In the genomic region with DNA sequence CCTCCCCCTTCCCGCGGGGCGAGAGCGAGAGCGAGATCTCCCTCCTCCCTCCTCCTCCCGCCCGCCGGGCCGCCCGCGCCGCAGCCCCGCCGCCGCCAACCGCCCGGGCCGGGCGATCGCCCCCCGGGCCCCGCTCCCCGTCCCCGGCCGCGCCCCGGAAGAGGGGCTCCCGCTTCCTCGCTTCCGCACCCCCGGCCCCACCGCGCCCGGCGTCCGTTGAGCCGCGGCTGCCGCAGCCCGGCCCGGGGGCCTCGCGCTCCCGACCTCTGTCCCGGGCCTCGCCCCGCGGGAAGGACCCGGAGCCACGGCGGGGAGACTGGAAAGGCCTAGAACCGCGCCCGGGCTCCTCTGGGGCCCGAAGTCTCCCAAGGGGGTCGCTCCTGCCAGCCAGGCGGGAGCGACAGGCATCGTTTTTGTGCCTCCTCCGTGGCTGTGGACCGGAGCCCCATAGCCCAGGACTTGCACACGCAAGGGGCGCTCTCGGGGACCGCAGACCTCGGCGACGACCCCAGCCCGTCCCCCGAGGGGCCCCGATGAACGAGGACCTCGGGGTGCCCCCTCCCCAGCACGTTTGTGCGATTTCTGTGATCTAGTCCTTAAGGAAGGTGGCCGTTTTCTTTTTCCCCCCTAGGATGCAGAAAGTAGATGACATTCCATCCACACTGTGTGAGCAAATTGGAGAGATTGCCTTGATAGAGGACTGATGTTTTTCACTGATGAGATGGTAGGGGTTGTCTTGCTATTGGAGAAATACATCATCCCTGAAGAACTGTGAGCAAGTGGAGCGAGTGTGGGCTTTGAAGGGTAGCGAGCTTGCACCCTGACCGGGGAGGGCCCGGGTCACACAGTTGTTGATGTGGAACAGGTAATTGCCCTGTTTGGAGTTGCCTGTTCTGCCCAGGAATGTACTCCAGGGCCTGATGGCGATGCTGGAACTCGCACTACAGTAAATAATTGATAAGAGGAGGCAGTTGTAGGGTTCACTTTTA, we compare ENCODE assay signal across 1 cellular context.
TF ChIP-seq lines count a peak whose summit lies in the region.

No MANE protein-coding gene starts in this region.

TF ChIP-seq in HepG2, 621 proteins besides CTCF, POLR2A, EP300 and RAD21 (continued from another document and continues in another):
- TF ChIP-seq ZNF646 (CRISPR knock-in tag; IDR thresholded peaks at IDR 0.05) (no peak), SP4 (CRISPR knock-in tag; IDR thresholded peaks at IDR 0.05) (no peak), ZNF224 (CRISPR knock-in tag; IDR thresholded peaks at IDR 0.05) (no peak), ZNF329 (CRISPR knock-in tag; IDR thresholded peaks at IDR 0.05; ENCODE audit: low read depth) (peak; percentile 46; the same call in 1 of the 2 replicates), PAWR (CRISPR knock-in tag; IDR thresholded peaks at IDR 0.05; ENCODE audit: borderline replicate concordance) (no peak), CREB1 (IDR thresholded peaks at IDR 0.05) (no peak), CREB1 (CRISPR knock-in tag; IDR thresholded peaks at IDR 0.05) (no peak), ZNF446 (CRISPR knock-in tag; IDR thresholded peaks at IDR 0.05) (no peak), CBX1 (IDR thresholded peaks at IDR 0.05; ENCODE audit: low read depth) (no peak), RBAK (CRISPR knock-in tag; IDR thresholded peaks at IDR 0.05) (no peak), ZNF143 (CRISPR knock-in tag; IDR thresholded peaks at IDR 0.05) (peak; percentile 48; the same call in 1 of the 2 replicates), MLLT10 (CRISPR knock-in tag; IDR thresholded peaks at IDR 0.05) (no peak), MZF1 (CRISPR knock-in tag; IDR thresholded peaks at IDR 0.05; ENCODE audit: borderline replicate concordance) (no peak), ARID2 (CRISPR knock-in tag; IDR thresholded peaks at IDR 0.05; ENCODE audit: borderline replicate concordance) (peak; percentile 46; the same call in 1 of the 2 replicates), ZUFSP (CRISPR knock-in tag; IDR thresholded peaks at IDR 0.05; ENCODE audit: borderline replicate concordance) (no peak), HIVEP1 (CRISPR knock-in tag; IDR thresholded peaks at IDR 0.05) (peak; percentile 52; the same call in 1 of the 2 replicates), NR0B2 (CRISPR knock-in tag; IDR thresholded peaks at IDR 0.05) (peak; percentile 78; the same call in 1 of the 2 replicates), MTF1 (CRISPR knock-in tag; IDR thresholded peaks at IDR 0.05) (no peak), JUN (CRISPR knock-in tag; IDR thresholded peaks at IDR 0.05) (no peak), ZNF724P (CRISPR knock-in tag; IDR thresholded peaks at IDR 0.05; ENCODE audit: borderline replicate concordance) (no peak), SIN3A (IDR thresholded peaks at IDR 0.05; ENCODE audit: borderline replicate concordance, low read depth, low read length) (0 out of 2 replicates have a peak, but pooled peaks have one; percentile 54)
- TF ChIP-seq, protein P1, sequence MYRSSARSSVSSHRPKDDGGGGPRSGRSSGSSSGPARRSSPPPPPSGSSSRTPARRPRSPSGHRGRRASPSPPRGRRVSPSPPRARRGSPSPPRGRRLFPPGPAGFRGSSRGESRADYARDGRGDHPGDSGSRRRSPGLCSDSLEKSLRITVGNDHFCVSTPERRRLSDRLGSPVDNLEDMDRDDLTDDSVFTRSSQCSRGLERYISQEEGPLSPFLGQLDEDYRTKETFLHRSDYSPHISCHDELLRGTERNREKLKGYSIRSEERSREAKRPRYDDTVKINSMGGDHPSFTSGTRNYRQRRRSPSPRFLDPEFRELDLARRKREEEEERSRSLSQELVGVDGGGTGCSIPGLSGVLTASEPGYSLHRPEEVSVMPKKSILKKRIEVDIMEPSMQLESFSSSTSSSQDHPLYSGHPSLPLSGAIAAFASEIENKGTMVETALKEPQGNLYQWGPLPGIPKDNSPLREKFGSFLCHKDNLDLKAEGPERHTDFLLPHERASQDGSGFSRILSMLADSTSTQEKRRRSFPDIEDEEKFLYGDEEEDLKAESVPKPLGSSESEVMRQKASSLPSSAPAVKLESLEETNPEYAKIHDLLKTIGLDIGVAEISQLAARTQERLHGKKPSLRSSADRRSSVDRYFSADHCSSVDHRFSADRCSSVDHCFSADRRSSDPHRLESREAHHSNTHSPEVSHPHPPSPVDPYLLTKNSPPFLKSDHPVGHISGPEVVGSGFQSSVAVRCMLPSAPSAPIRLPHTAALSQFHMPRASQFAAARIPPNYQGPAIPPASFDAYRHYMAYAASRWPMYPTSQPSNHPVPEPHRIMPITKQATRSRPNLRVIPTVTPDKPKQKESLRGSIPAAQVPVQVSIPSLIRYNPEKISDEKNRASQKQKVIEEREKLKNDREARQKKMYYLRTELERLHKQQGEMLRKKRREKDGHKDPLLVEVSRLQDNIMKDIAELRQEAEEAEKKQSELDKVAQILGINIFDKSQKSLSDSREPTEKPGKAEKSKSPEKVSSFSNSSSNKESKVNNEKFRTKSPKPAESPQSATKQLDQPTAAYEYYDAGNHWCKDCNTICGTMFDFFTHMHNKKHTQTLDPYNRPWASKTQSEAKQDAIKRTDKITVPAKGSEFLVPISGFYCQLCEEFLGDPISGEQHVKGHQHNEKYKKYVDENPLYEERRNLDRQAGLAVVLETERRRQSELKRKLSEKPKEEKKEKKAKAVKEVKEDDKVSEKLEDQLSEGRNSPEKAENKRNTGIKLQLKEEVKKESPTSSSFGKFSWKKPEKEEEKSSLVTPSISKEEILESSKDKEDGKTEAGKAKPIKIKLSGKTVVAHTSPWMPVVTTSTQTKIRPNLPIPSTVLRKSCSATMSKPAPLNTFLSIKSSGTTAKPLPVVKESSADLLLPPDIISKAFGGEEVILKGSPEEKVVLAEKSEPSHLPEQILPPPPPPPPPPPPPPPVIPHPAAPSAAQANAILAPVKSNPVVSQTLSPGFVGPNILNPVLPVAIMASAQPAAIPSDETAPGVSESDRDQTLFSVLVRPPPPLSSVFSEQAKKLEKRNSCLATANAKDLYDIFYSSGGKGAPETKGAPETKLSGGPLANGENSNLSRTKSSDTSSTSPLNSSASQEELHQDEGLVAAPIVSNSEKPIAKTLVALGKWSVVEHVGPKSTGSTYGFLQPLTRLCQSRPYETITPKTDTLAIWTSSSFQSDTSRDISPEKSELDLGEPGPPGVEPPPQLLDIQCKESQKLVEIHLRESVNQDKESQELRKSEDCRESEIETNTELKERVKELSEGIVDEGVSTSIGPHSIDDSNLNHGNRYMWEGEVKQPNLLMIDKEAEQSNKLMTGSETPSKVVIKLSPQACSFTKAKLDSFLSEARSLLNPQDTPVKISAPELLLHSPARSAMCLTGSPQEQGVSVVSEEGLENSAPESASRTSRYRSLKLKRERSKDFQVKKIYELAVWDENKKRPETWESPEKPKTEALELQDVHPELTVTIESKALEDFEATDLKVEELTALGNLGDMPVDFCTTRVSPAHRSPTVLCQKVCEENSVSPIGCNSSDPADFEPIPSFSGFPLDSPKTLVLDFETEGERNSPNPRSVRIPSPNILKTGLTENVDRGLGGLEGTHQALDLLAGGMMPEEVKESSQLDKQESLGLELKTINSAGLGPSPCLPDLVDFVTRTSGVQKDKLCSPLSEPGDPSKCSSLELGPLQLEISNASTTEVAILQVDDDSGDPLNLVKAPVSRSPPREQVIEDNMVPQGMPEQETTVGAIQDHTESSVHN (CRISPR knock-in tag; IDR thresholded peaks at IDR 0.05) = no peak
- TF ChIP-seq, protein P2, sequence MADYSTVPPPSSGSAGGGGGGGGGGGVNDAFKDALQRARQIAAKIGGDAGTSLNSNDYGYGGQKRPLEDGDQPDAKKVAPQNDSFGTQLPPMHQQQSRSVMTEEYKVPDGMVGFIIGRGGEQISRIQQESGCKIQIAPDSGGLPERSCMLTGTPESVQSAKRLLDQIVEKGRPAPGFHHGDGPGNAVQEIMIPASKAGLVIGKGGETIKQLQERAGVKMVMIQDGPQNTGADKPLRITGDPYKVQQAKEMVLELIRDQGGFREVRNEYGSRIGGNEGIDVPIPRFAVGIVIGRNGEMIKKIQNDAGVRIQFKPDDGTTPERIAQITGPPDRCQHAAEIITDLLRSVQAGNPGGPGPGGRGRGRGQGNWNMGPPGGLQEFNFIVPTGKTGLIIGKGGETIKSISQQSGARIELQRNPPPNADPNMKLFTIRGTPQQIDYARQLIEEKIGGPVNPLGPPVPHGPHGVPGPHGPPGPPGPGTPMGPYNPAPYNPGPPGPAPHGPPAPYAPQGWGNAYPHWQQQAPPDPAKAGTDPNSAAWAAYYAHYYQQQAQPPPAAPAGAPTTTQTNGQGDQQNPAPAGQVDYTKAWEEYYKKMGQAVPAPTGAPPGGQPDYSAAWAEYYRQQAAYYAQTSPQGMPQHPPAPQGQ (CRISPR knock-in tag; IDR thresholded peaks at IDR 0.05; ENCODE audit: borderline replicate concordance) = no peak
- TF ChIP-seq, protein P3, sequence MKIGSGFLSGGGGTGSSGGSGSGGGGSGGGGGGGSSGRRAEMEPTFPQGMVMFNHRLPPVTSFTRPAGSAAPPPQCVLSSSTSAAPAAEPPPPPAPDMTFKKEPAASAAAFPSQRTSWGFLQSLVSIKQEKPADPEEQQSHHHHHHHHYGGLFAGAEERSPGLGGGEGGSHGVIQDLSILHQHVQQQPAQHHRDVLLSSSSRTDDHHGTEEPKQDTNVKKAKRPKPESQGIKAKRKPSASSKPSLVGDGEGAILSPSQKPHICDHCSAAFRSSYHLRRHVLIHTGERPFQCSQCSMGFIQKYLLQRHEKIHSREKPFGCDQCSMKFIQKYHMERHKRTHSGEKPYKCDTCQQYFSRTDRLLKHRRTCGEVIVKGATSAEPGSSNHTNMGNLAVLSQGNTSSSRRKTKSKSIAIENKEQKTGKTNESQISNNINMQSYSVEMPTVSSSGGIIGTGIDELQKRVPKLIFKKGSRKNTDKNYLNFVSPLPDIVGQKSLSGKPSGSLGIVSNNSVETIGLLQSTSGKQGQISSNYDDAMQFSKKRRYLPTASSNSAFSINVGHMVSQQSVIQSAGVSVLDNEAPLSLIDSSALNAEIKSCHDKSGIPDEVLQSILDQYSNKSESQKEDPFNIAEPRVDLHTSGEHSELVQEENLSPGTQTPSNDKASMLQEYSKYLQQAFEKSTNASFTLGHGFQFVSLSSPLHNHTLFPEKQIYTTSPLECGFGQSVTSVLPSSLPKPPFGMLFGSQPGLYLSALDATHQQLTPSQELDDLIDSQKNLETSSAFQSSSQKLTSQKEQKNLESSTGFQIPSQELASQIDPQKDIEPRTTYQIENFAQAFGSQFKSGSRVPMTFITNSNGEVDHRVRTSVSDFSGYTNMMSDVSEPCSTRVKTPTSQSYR (CRISPR knock-in tag; IDR thresholded peaks at IDR 0.05; ENCODE audit: borderline replicate concordance) = no peak
- TF ChIP-seq, protein P4, sequence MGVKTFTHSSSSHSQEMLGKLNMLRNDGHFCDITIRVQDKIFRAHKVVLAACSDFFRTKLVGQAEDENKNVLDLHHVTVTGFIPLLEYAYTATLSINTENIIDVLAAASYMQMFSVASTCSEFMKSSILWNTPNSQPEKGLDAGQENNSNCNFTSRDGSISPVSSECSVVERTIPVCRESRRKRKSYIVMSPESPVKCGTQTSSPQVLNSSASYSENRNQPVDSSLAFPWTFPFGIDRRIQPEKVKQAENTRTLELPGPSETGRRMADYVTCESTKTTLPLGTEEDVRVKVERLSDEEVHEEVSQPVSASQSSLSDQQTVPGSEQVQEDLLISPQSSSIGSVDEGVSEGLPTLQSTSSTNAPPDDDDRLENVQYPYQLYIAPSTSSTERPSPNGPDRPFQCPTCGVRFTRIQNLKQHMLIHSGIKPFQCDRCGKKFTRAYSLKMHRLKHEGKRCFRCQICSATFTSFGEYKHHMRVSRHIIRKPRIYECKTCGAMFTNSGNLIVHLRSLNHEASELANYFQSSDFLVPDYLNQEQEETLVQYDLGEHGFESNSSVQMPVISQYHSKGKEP (CRISPR knock-in tag; IDR thresholded peaks at IDR 0.05) = no peak
